ENCODE assay signal across 8 cellular contexts in genomic region chr9:130940693-130941576, GRCh38. TPM values are rescaled to one million over a fixed set of nuclear protein-coding genes. Genes with fewer than 3 reads are reported as not detected.
DNase-seq lines count a peak whose midpoint lies in the region; ATAC-seq and TF ChIP-seq lines count a peak whose summit lies in the region.

No MANE protein-coding gene starts in this region.

- no peaks in the 10 kb centered on the region for H3K36me3 ChIP-seq in iPS-15b (ENCODE audit: control insufficient read depth, insufficient read depth, low read length)

- H3K4me3 ChIP-seq in LNCaP clone FGC (ENCODE audit: low read depth, low read length), result no peak overlapping the region
- peak overlapping the region; percentile 32 for H3K4me3 ChIP-seq in iPS-15b (ENCODE audit: low read depth, low read length)

- H3K9me3 ChIP-seq in T-helper 17 cell (ENCODE audit: control insufficient read depth, low read length, poor library complexity, severe bottlenecking) (no peaks in the 10 kb centered on the region), iPS-15b (ENCODE audit: control insufficient read depth, insufficient read depth, low read length) (no peaks in the 10 kb centered on the region)

- peak overlapping the region; percentile 50 for H3K4me3 Mint-ChIP-seq in T-helper 17 cell

- H3K27me3 ChIP-seq in iPS-15b (ENCODE audit: control insufficient read depth, insufficient read depth, low read length), result peaks cover 34% of the 10 kb centered on the region

- peaks cover 3% of the 10 kb centered on the region for H3K36me3 Mint-ChIP-seq in T-helper 17 cell (ENCODE audit: low read depth)

- TF ChIP-seq CTCF in LNCaP clone FGC (IDR thresholded peaks at IDR 0.05; ENCODE audit: control insufficient read depth, extremely low read depth, insufficient read depth), result peak; percentile 91

- H3K27me3 Mint-ChIP-seq in T-helper 17 cell, result peaks cover 67% of the 10 kb centered on the region

- peaks cover 13% of the 10 kb centered on the region for H3K4me1 Mint-ChIP-seq in T-helper 17 cell

- peak; percentile 91 for ATAC-seq in T-helper 17 cell
- no peak for ATAC-seq in HG02885 (IDR thresholded peaks at IDR 0.05; ENCODE audit: poor library complexity, unreplicated experiment)
- no peak for ATAC-seq in HG02840 (IDR thresholded peaks at IDR 0.05; ENCODE audit: low FRiP score, unreplicated experiment)

- no peak overlapping the region for H3K9ac ChIP-seq in iPS-15b (ENCODE audit: low read depth, low read length)

- DNase-seq in GDM1 (lab: John Stamatoyannopoulos, UW) (peak; percentile 5), LNCaP clone FGC (ENCODE audit: low read depth) (peak; percentile 64), T-helper 17 cell (peak; percentile 49 to 59 (median 53)), anterior cingulate cortex (lab: John Stamatoyannopoulos, UW) (peak in 44 of 58 donors; percentile 3 to 68 (median 24))
- DNase-seq in stimulated activated CD4-positive, alpha-beta T cell treated with anti-CD3 and anti-CD28 coated beads, Interleukin-15, amount 100 ng/mL, for 1 hour (ENCODE audit: low read depth in 1 of 2, low spot score in 1 of 2), result peak; percentile 45 to 62

- H3K27ac Mint-ChIP-seq in T-helper 17 cell, result no peak overlapping the region

- peaks cover 3% of the 10 kb centered on the region for H3K4me1 ChIP-seq in iPS-15b (ENCODE audit: control insufficient read depth, insufficient read depth, low read length)

RNA-seq across cellular contexts. Expression of gene FIBCD1, which starts 1.9 kb away (rescaled TPM):
- not detected for total RNA-seq in T-helper 17 cell

RNA-seq across cellular contexts. Expression of gene QRFP, which starts 44.3 kb away (rescaled TPM):
- not detected for total RNA-seq in T-helper 17 cell

Comparison
In these comparisons a context has a peak if more than half of its experiments do, and no peak if none do; other contexts are left out.
1. DNase-seq: peak in every context shown above with its lines; median percentile 64 in LNCaP clone FGC; 54 in stimulated activated CD4-positive, alpha-beta T cell treated with anti-CD3 and anti-CD28 coated beads, Interleukin-15, amount 100 ng/mL, for 1 hour; 53 in T-helper 17 cell; 24 in anterior cingulate cortex; 5 in GDM1.